In genomic region chr1:211382714-211383480, GRCh38 we compare ENCODE assay signal across 8 cellular contexts.
DNase-seq lines count a peak whose midpoint lies in the region; ATAC-seq lines count a peak whose summit lies in the region.

No MANE protein-coding gene starts in this region.

- H3K79me2 ChIP-seq in ACC112 (ENCODE audit: control insufficient read depth, insufficient read depth, low read length, unreplicated experiment): peaks cover 11% of the 10 kb centered on the region

- no peaks in the 10 kb centered on the region for H3K36me3 ChIP-seq in ACC112 (ENCODE audit: insufficient read depth, low read length)

- peak overlapping the region; percentile 96 for H3K27ac ChIP-seq in ACC112 (ENCODE audit: low read depth, low read length)
- peak overlapping the region; percentile 90 for H3K27ac ChIP-seq in caudate nucleus (ENCODE audit: low read depth, low read length)

- H3K4me3 ChIP-seq in ACC112 (ENCODE audit: low read depth, low read length): peak overlapping the region; percentile 86

- H2AFZ ChIP-seq in ACC112 (ENCODE audit: low read length, unreplicated experiment): peak overlapping the region; percentile 98

- DNase-seq in NCI-H2227 treated with DMSO at 0.1 percent for 48 hours (lab: John Stamatoyannopoulos, UW) (peak; percentile 89), caudate nucleus (lab: John Stamatoyannopoulos, UW) (peak in 60 of 61 donors; percentile 29 to 95 (median 86)), iris pigment epithelial cell (ENCODE audit: low read depth) (peak; percentile 93), smooth muscle cell of the brain vasculature (ENCODE audit: low read depth, low spot score) (peak; percentile 84)
- peak; percentile 46 to 72 (median 64) for DNase-seq in activated CD4-positive, CD25-positive, alpha-beta regulatory T cell (lab: John Stamatoyannopoulos, UW)

- ATAC-seq in GM18868 (IDR thresholded peaks at IDR 0.05; ENCODE audit: unreplicated experiment) (peak; percentile 96), HG03097 (IDR thresholded peaks at IDR 0.05; ENCODE audit: low FRiP score, unreplicated experiment) (peak; percentile 96)

- H3K4me1 ChIP-seq in ACC112 (ENCODE audit: control insufficient read depth, insufficient read depth, low read length, unreplicated experiment): peaks cover 23% of the 10 kb centered on the region

- no peaks in the 10 kb centered on the region for H3K27me3 ChIP-seq in ACC112 (ENCODE audit: insufficient read depth, low read length)

Comparison
In these comparisons a context has a peak if more than half of its experiments do, and no peak if none do; other contexts are left out.
1. Peak in every context shown above with its lines: DNase-seq, ATAC-seq, H3K4me3 ChIP-seq and H3K27ac ChIP-seq.